Comparison of ENCODE assay signal across 21 cellular contexts in the genomic region with DNA sequence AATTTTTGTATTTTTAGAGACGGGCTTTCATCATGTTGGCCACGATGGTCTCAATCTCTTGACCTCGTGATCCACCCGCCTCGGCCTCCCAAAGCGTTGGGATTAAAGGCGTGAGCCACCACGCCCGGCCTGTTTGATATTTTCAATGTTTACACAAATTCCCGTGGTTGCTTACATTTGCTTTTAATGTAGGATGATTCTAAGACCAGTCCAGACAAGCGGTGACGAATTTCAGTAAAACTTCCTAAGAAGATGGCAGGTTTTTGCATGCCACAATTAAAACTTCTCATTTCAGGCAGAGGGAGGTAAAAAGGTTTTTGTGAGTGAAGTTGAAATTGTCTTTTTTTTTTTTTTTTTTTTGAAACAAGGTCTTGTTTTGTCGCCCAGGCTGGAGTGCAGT. TPM values are rescaled to one million over a fixed set of nuclear protein-coding genes. Genes with fewer than 3 reads are reported as not detected.
DNase-seq lines count a peak whose midpoint lies in the region; ATAC-seq, FAIRE-seq and TF ChIP-seq lines count a peak whose summit lies in the region.
"Had no signal": no experiment of that assay in that cellular context is flagged by ENCODE, and none has a peak within 500 bp of the region (broad histone marks: within the 10 kb centered on the region; RNA-seq: fewer than 3 reads in every experiment).

No MANE protein-coding gene starts in this region.

- ATAC-seq in GM23338 (no peak), HG02970 (IDR thresholded peaks at IDR 0.05; ENCODE audit: low FRiP score, unreplicated experiment) (no peak)
- ATAC-seq: A549; CD8-positive, alpha-beta T cell had no signal

- no peak for FAIRE-seq in bronchial epithelial cell (lab: Jason Lieb, UNC)
- FAIRE-seq: A549, D721Med, GM12891, GM19239 had no signal

- H2AFZ ChIP-seq in GM23338 = peak overlapping the region; percentile 72; the same call in 1 of the 2 replicates

- DNase-seq in GM23338 (ENCODE audit: low spot score) = no peak
- peak; percentile 75 for DNase-seq in bronchial epithelial cell (ENCODE audit: low read depth)
- DNase-seq in fibroblast of villous mesenchyme (ENCODE audit: low read depth) = peak; percentile 61
- no peak for DNase-seq in NCI-H187 (lab: John Stamatoyannopoulos, UW)
- no peak for DNase-seq in NCI-H748 (lab: John Stamatoyannopoulos, UW; ENCODE audit: unreplicated experiment)
- DNase-seq: AML-193; Caco-2; Calu3; CD4-positive, alpha-beta T cell; CD8-positive, alpha-beta T cell; DMS79 treated with DMSO at 0.1 percent for 48 hours; GF-D8 had no signal

- H3K9me2 ChIP-seq in GM23338 (ENCODE audit: insufficient read depth) = no peaks in the 10 kb centered on the region

- no peaks in the 10 kb centered on the region; the same call in 2 of the 3 replicates for H3K9me3 Mint-ChIP-seq in GM23338
- H3K9me3 Mint-ChIP-seq: CD4-positive, alpha-beta T cell; CD8-positive, alpha-beta T cell had no signal

- TF ChIP-seq CTCF in GM23338 (conservative IDR thresholded peaks at IDR 0.05; ENCODE audit: low read depth in 2 of 2) = no peak
- no peak for TF ChIP-seq CTCF in bronchial epithelial cell (IDR thresholded peaks at IDR 0.05; ENCODE audit: insufficient read depth, low read length, severe bottlenecking)
- TF ChIP-seq CTCF in fibroblast of villous mesenchyme (IDR thresholded peaks at IDR 0.05; ENCODE audit: insufficient read depth, low read depth, low read length) = no peak

- peaks cover 22% of the 10 kb centered on the region for H3K4me1 Mint-ChIP-seq in GM23338
- H3K4me1 Mint-ChIP-seq: B cell had no signal

- peak overlapping the region; percentile 42; the same call in 1 of the 2 replicates for H3K27ac ChIP-seq in GM23338 (ENCODE audit: low read depth)
- H3K27ac ChIP-seq: 22Rv1, A549, C4-2B had no signal

- no peaks in the 10 kb centered on the region for H4K20me1 ChIP-seq in GM23338 (replicated peaks; ENCODE audit: insufficient read depth)

- H3K4me3 Mint-ChIP-seq in GM23338 = no peak overlapping the region
- H3K4me3 Mint-ChIP-seq: B cell; CD4-positive, alpha-beta T cell; CD8-positive, alpha-beta T cell had no signal

- H3K4me3 ChIP-seq in GM23338 (no peak overlapping the region), bronchial epithelial cell (ENCODE audit: low read depth, low read length) (no peak overlapping the region), fibroblast of villous mesenchyme (ENCODE audit: low read depth, low read length) (no peak overlapping the region)
- H3K4me3 ChIP-seq: A549; BLaER1 treated with 17β-estradiol and CSF1 and Interleukin-3, amounts not matched to agents 10 nM and 100 nM had no signal

- H3K36me3 Mint-ChIP-seq in GM23338 (ENCODE audit: low read depth) = no peaks in the 10 kb centered on the region
- H3K36me3 Mint-ChIP-seq: CD8-positive, alpha-beta T cell had no signal

- no peak overlapping the region for H3K4me2 ChIP-seq in GM23338
- H3K4me2 ChIP-seq: A549 had no signal

- peaks cover 2% of the 10 kb centered on the region for H3K27me3 Mint-ChIP-seq in GM23338 (ENCODE audit: insufficient read depth, low read depth, poor library complexity)
- H3K27me3 Mint-ChIP-seq: CD4-positive, alpha-beta T cell had no signal

- H3K27me3 ChIP-seq in GM23338 (ENCODE audit: insufficient read depth) (no peaks in the 10 kb centered on the region), bronchial epithelial cell (ENCODE audit: control insufficient read depth, insufficient read depth, low read length) (no peaks in the 10 kb centered on the region)
- H3K27me3 ChIP-seq: BLaER1 treated with 17β-estradiol and CSF1 and Interleukin-3, amounts not matched to agents 10 nM and 100 nM had no signal

- no peaks in the 10 kb centered on the region for H3K79me2 ChIP-seq in GM23338 (replicated peaks; ENCODE audit: insufficient read depth)

- peaks cover 26% of the 10 kb centered on the region for H3K4me1 ChIP-seq in GM23338 (ENCODE audit: insufficient read depth)
- H3K4me1 ChIP-seq: A549, Caco-2 had no signal

- no peak overlapping the region for H3K27ac Mint-ChIP-seq in GM23338
- H3K27ac Mint-ChIP-seq: B cell; CD4-positive, alpha-beta T cell; CD8-positive, alpha-beta T cell had no signal

- H3F3A ChIP-seq in GM23338 (replicated peaks; ENCODE audit: low read depth) = no peaks in the 10 kb centered on the region

- H3K36me3 ChIP-seq in GM23338 (ENCODE audit: insufficient read depth) = no peaks in the 10 kb centered on the region
- H3K36me3 ChIP-seq in bronchial epithelial cell (ENCODE audit: control insufficient read depth, insufficient read depth, low read length) = no peaks in the 10 kb centered on the region

TF ChIP-seq in GM23338, 12 proteins besides CTCF, POLR2A, EP300 and RAD21 (continues in another document):
- TF ChIP-seq, protein P1, sequence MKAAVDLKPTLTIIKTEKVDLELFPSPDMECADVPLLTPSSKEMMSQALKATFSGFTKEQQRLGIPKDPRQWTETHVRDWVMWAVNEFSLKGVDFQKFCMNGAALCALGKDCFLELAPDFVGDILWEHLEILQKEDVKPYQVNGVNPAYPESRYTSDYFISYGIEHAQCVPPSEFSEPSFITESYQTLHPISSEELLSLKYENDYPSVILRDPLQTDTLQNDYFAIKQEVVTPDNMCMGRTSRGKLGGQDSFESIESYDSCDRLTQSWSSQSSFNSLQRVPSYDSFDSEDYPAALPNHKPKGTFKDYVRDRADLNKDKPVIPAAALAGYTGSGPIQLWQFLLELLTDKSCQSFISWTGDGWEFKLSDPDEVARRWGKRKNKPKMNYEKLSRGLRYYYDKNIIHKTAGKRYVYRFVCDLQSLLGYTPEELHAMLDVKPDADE (IDR thresholded peaks at IDR 0.05) = no peak
- TF ChIP-seq, protein P2, sequence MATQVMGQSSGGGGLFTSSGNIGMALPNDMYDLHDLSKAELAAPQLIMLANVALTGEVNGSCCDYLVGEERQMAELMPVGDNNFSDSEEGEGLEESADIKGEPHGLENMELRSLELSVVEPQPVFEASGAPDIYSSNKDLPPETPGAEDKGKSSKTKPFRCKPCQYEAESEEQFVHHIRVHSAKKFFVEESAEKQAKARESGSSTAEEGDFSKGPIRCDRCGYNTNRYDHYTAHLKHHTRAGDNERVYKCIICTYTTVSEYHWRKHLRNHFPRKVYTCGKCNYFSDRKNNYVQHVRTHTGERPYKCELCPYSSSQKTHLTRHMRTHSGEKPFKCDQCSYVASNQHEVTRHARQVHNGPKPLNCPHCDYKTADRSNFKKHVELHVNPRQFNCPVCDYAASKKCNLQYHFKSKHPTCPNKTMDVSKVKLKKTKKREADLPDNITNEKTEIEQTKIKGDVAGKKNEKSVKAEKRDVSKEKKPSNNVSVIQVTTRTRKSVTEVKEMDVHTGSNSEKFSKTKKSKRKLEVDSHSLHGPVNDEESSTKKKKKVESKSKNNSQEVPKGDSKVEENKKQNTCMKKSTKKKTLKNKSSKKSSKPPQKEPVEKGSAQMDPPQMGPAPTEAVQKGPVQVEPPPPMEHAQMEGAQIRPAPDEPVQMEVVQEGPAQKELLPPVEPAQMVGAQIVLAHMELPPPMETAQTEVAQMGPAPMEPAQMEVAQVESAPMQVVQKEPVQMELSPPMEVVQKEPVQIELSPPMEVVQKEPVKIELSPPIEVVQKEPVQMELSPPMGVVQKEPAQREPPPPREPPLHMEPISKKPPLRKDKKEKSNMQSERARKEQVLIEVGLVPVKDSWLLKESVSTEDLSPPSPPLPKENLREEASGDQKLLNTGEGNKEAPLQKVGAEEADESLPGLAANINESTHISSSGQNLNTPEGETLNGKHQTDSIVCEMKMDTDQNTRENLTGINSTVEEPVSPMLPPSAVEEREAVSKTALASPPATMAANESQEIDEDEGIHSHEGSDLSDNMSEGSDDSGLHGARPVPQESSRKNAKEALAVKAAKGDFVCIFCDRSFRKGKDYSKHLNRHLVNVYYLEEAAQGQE (IDR thresholded peaks at IDR 0.05; ENCODE audit: unreplicated experiment) = no peak
- TF ChIP-seq EZH2 (IDR thresholded peaks at IDR 0.05; ENCODE audit: low read depth, unreplicated experiment) (no peak), ZNF331 (CRISPR knock-in tag; IDR thresholded peaks at IDR 0.05; ENCODE audit: low read depth) (no peak), NANOG (IDR thresholded peaks at IDR 0.05; ENCODE audit: borderline replicate concordance) (no peak), POLR2AphosphoS5 (IDR thresholded peaks at IDR 0.05; ENCODE audit: low read depth) (no peak), EZH2phosphoT487 (IDR thresholded peaks at IDR 0.05; ENCODE audit: unreplicated experiment) (no peak), JUNB (IDR thresholded peaks at IDR 0.05; ENCODE audit: unreplicated experiment) (no peak)

RNA-seq across cellular contexts. Expression of a gene that starts 41.4 kb away (rescaled TPM):
- total RNA-seq in GM23338 (2014; rRNA removed; shearing (Covaris generic)) = 205 and 212 TPM in 2 replicates
- 457 and 461 TPM in 2 replicates for polyA plus RNA-seq in GM23338 (2016; fragmentation: Nextera tagmentation; extraction: Ambion mirVana)
- 26.6 and 34.5 TPM in 2 replicates for total RNA-seq in bronchial epithelial cell
- 57.3 and 58.7 TPM in 2 replicates for total RNA-seq in fibroblast of villous mesenchyme

Comparison
In these comparisons a context has a peak if more than half of its experiments do, and no peak if none do; other contexts are left out.
1. DNase-seq: peak in bronchial epithelial cell (single experiment) and fibroblast of villous mesenchyme (single experiment); none in GM23338 (single experiment), NCI-H187 (0 of 2) and NCI-H748 (single experiment).